Comparison of ENCODE assay signal across 32 cellular contexts in genomic region chr19:31014668-31015067, GRCh38.
"Had no signal": no experiment of that assay in that cellular context is flagged by ENCODE, and none has a peak within 500 bp of the region (broad histone marks: within the 10 kb centered on the region; RNA-seq: fewer than 3 reads in every experiment).

No MANE protein-coding gene starts in this region.

- H3K27me3 Mint-ChIP-seq: activated CD4-positive, alpha-beta memory T cell treated with anti-CD3 and anti-CD28 coated beads, Interleukin-2, amount 10 ng/mL, durations not matched to agents 7 days and 5 days; activated CD4-positive, alpha-beta T cell treated with anti-CD3 and anti-CD28 coated beads, Interleukin-2, amount 10 ng/mL, durations not matched to agents 7 days and 5 days; activated CD8-positive, alpha-beta memory T cell treated with anti-CD3 and anti-CD28 coated beads, Interleukin-2, amount 10 ng/mL, durations not matched to agents 7 days and 5 days; activated naive CD4-positive, alpha-beta T cell treated with anti-CD3 and anti-CD28 coated beads, Interleukin-2, amount 10 ng/mL, durations not matched to agents 7 days and 5 days; activated naive CD8-positive, alpha-beta T cell treated with anti-CD3 and anti-CD28 coated beads, Interleukin-2, amount 10 ng/mL, durations not matched to agents 7 days and 5 days had no signal

- ATAC-seq: activated CD4-positive, alpha-beta T cell treated with anti-CD3 and anti-CD28 coated beads for 36 hours; activated CD4-positive, CD25-positive, alpha-beta regulatory T cell treated with anti-CD3 and anti-CD28 coated beads, Interleukin-2, amount 50 U/mL, for 24 hours; activated CD8-positive, alpha-beta memory T cell treated with anti-CD3 and anti-CD28 coated beads, Interleukin-2, amount 10 ng/mL, durations not matched to agents 7 days and 5 days; activated CD8-positive, alpha-beta T cell treated with anti-CD3 and anti-CD28 coated beads, Interleukin-2, amount 10 ng/mL, durations not matched to agents 7 days and 5 days; activated naive CD8-positive, alpha-beta T cell treated with anti-CD3 and anti-CD28 coated beads, Interleukin-2, amount 50 U/mL, for 24 hours had no signal

- H3K36me3 Mint-ChIP-seq: activated CD8-positive, alpha-beta memory T cell treated with anti-CD3 and anti-CD28 coated beads, Interleukin-2, amount 10 ng/mL, durations not matched to agents 7 days and 5 days; activated naive CD4-positive, alpha-beta T cell treated with anti-CD3 and anti-CD28 coated beads, Interleukin-2, amount 10 ng/mL, durations not matched to agents 7 days and 5 days; activated naive CD4-positive, alpha-beta T cell treated with anti-CD3 and anti-CD28 coated beads, Interleukin-2, amount 50 U/mL, for 24 hours; activated naive CD8-positive, alpha-beta T cell; activated naive CD8-positive, alpha-beta T cell treated with anti-CD3 and anti-CD28 coated beads, Interleukin-2, amount 10 ng/mL, durations not matched to agents 7 days and 5 days; brain had no signal

- H3K4me3 Mint-ChIP-seq: activated CD4-positive, alpha-beta memory T cell treated with anti-CD3 and anti-CD28 coated beads, Interleukin-2, amount 10 ng/mL, durations not matched to agents 7 days and 5 days; activated CD4-positive, alpha-beta T cell treated with anti-CD3 and anti-CD28 coated beads for 36 hours; activated CD4-positive, alpha-beta T cell treated with anti-CD3 and anti-CD28 coated beads, Interleukin-2, amount 10 ng/mL, durations not matched to agents 7 days and 5 days; activated CD8-positive, alpha-beta memory T cell treated with anti-CD3 and anti-CD28 coated beads, Interleukin-2, amount 10 ng/mL, durations not matched to agents 7 days and 5 days; activated CD8-positive, alpha-beta T cell treated with anti-CD3 and anti-CD28 coated beads, Interleukin-2, amount 10 ng/mL, durations not matched to agents 7 days and 5 days; activated naive CD4-positive, alpha-beta T cell treated with anti-CD3 and anti-CD28 coated beads, Interleukin-2, amount 10 ng/mL, durations not matched to agents 7 days and 5 days; activated naive CD4-positive, alpha-beta T cell treated with anti-CD3 and anti-CD28 coated beads, Interleukin-2, amount 50 U/mL, for 24 hours; activated naive CD8-positive, alpha-beta T cell; activated naive CD8-positive, alpha-beta T cell treated with anti-CD3 and anti-CD28 coated beads, Interleukin-2, amount 10 ng/mL, durations not matched to agents 7 days and 5 days; activated naive CD8-positive, alpha-beta T cell treated with anti-CD3 and anti-CD28 coated beads, Interleukin-2, amount 50 U/mL, for 24 hours; activated T-cell treated with anti-CD3 and anti-CD28 coated beads, Interleukin-2, amount 50 U/mL, for 24 hours; brain; central memory CD8-positive, alpha-beta T cell; T-helper 2 cell treated with Interferon-gamma antibody and Interleukin-4, amounts not matched to agents 5 μg/mL and 100 μg/mL, for 36 hours had no signal

- DNase-seq: activated CD4-positive, alpha-beta memory T cell treated with anti-CD3 and anti-CD28 coated beads, Interleukin-2, amount 10 ng/mL, durations not matched to agents 7 days and 5 days; activated CD4-positive, alpha-beta T cell treated with anti-CD3 and anti-CD28 coated beads for 1 hour; activated CD4-positive, alpha-beta T cell treated with anti-CD3 and anti-CD28 coated beads for 36 hours; activated CD4-positive, alpha-beta T cell treated with anti-CD3 and anti-CD28 coated beads for 48 hours; activated CD4-positive, alpha-beta T cell treated with anti-CD3 and anti-CD28 coated beads, Interleukin-2, amount 10 ng/mL, durations not matched to agents 7 days and 5 days; activated CD4-positive, alpha-beta T cell treated with anti-CD3 and anti-CD28 coated beads, Interleukin-2, amount 50 U/mL, for 48 hours; activated CD4-positive, CD25-positive, alpha-beta regulatory T cell; activated CD8-positive, alpha-beta memory T cell treated with anti-CD3 and anti-CD28 coated beads for 24 hours; activated CD8-positive, alpha-beta memory T cell treated with anti-CD3 and anti-CD28 coated beads, Interleukin-2, amount 10 ng/mL, durations not matched to agents 7 days and 5 days; activated CD8-positive, alpha-beta memory T cell treated with anti-CD3 and anti-CD28 coated beads, Interleukin-2, amount 50 U/mL, for 48 hours; activated CD8-positive, alpha-beta T cell treated with anti-CD3 and anti-CD28 coated beads, Interleukin-2, amount 10 ng/mL, durations not matched to agents 7 days and 5 days; activated effector memory CD4-positive, alpha-beta T cell treated with Interleukin-2 at 50 U/mL for 16 hours; activated gamma-delta T cell; activated naive CD4-positive, alpha-beta T cell treated with anti-CD3 and anti-CD28 coated beads, Interleukin-2, amount 10 ng/mL, durations not matched to agents 7 days and 5 days; activated naive CD4-positive, alpha-beta T cell treated with Interleukin-2 at 50 U/mL for 16 hours; activated naive CD8-positive, alpha-beta T cell treated with anti-CD3 and anti-CD28 coated beads, Interleukin-2, amount 10 ng/mL, durations not matched to agents 7 days and 5 days; activated naive CD8-positive, alpha-beta T cell treated with anti-CD3 and anti-CD28 coated beads, Interleukin-2, amount 50 U/mL, for 24 hours; activated T-cell treated with anti-CD3 and anti-CD28 coated beads, Interleukin-2, amount 50 U/mL, for 24 hours; activated T-cell treated with anti-CD3 and anti-CD28 coated beads, Interleukin-2, amount 50 U/mL, for 48 hours; amygdala; anterior cingulate cortex; caudate nucleus; SW 1271; T-helper 2 cell; T-helper 9 cell had no signal

- H3K4me1 Mint-ChIP-seq: activated CD4-positive, alpha-beta T cell treated with anti-CD3 and anti-CD28 coated beads for 36 hours; activated CD4-positive, alpha-beta T cell treated with anti-CD3 and anti-CD28 coated beads, Interleukin-2, amount 10 ng/mL, durations not matched to agents 7 days and 5 days; activated naive CD4-positive, alpha-beta T cell treated with anti-CD3 and anti-CD28 coated beads, Interleukin-2, amount 10 ng/mL, durations not matched to agents 7 days and 5 days; activated naive CD4-positive, alpha-beta T cell treated with anti-CD3 and anti-CD28 coated beads, Interleukin-2, amount 50 U/mL, for 24 hours; activated naive CD8-positive, alpha-beta T cell treated with anti-CD3 and anti-CD28 coated beads, Interleukin-2, amount 50 U/mL, for 24 hours; brain; central memory CD8-positive, alpha-beta T cell had no signal

- H3K9me3 Mint-ChIP-seq: activated CD4-positive, alpha-beta memory T cell treated with anti-CD3 and anti-CD28 coated beads, Interleukin-2, amount 10 ng/mL, durations not matched to agents 7 days and 5 days; activated naive CD4-positive, alpha-beta T cell treated with anti-CD3 and anti-CD28 coated beads, Interleukin-2, amount 10 ng/mL, durations not matched to agents 7 days and 5 days; activated naive CD4-positive, alpha-beta T cell treated with anti-CD3 and anti-CD28 coated beads, Interleukin-2, amount 50 U/mL, for 24 hours; activated naive CD8-positive, alpha-beta T cell treated with anti-CD3 and anti-CD28 coated beads, Interleukin-2, amount 10 ng/mL, durations not matched to agents 7 days and 5 days; activated naive CD8-positive, alpha-beta T cell treated with anti-CD3 and anti-CD28 coated beads, Interleukin-2, amount 50 U/mL, for 24 hours; activated T-cell treated with anti-CD3 and anti-CD28 coated beads, Interleukin-2, amount 50 U/mL, for 24 hours; activated T-helper 2 cell treated with anti-CD3 and anti-CD28 coated beads, Interferon-gamma antibody, Interleukin-2, Interleukin-4, amounts not matched to agents 10 μg/mL and 5 μg/mL and 100 μg/mL, durations not matched to agents 14 hours and 24 hours and 36 hours; brain; central memory CD8-positive, alpha-beta T cell; T-helper 2 cell treated with Interferon-gamma antibody and Interleukin-4, amounts not matched to agents 5 μg/mL and 100 μg/mL, for 36 hours had no signal

- H3K27ac Mint-ChIP-seq: activated CD4-positive, alpha-beta memory T cell treated with anti-CD3 and anti-CD28 coated beads, Interleukin-2, amount 10 ng/mL, durations not matched to agents 7 days and 5 days; activated CD4-positive, alpha-beta T cell treated with anti-CD3 and anti-CD28 coated beads for 36 hours; activated CD4-positive, alpha-beta T cell treated with anti-CD3 and anti-CD28 coated beads, Interleukin-2, amount 10 ng/mL, durations not matched to agents 7 days and 5 days; activated CD8-positive, alpha-beta memory T cell treated with anti-CD3 and anti-CD28 coated beads, Interleukin-2, amount 10 ng/mL, durations not matched to agents 7 days and 5 days; activated CD8-positive, alpha-beta T cell treated with anti-CD3 and anti-CD28 coated beads, Interleukin-2, amount 10 ng/mL, durations not matched to agents 7 days and 5 days; activated naive CD4-positive, alpha-beta T cell treated with anti-CD3 and anti-CD28 coated beads, Interleukin-2, amount 10 ng/mL, durations not matched to agents 7 days and 5 days; activated naive CD4-positive, alpha-beta T cell treated with anti-CD3 and anti-CD28 coated beads, Interleukin-2, amount 50 U/mL, for 24 hours; activated naive CD8-positive, alpha-beta T cell; activated naive CD8-positive, alpha-beta T cell treated with anti-CD3 and anti-CD28 coated beads, Interleukin-2, amount 10 ng/mL, durations not matched to agents 7 days and 5 days; activated naive CD8-positive, alpha-beta T cell treated with anti-CD3 and anti-CD28 coated beads, Interleukin-2, amount 50 U/mL, for 24 hours; activated T-cell treated with anti-CD3 and anti-CD28 coated beads, Interleukin-2, amount 50 U/mL, for 24 hours; activated T-helper 2 cell treated with anti-CD3 and anti-CD28 coated beads, Interferon-gamma antibody, Interleukin-2, Interleukin-4, amounts not matched to agents 10 μg/mL and 5 μg/mL and 100 μg/mL, durations not matched to agents 14 hours and 24 hours and 36 hours; T-helper 2 cell treated with Interferon-gamma antibody and Interleukin-4, amounts not matched to agents 5 μg/mL and 100 μg/mL, for 36 hours had no signal
